ENCODE assay signal across 9 cellular contexts in genomic region chr1:59204001-59204400, GRCh38.
DNase-seq lines count a peak whose midpoint lies in the region; ATAC-seq and TF ChIP-seq lines count a peak whose summit lies in the region.
"Had no signal": no experiment of that assay in that cellular context is flagged by ENCODE, and none has a peak within 500 bp of the region (broad histone marks: within the 10 kb centered on the region; RNA-seq: fewer than 3 reads in every experiment).

No MANE protein-coding gene starts in this region.

- H3K27ac ChIP-seq in lung (ENCODE audit: low read depth in 1 of 2, low read length in 1 of 2) (peak overlapping the region in 1 of 2 donors; percentile 3), vagina (peak overlapping the region; percentile 13)

- H3K4me1 ChIP-seq in lung (ENCODE audit: control insufficient read depth in 2 of 2, insufficient read depth in 2 of 2, low read length in 2 of 2) (peaks cover 0 to 2% of the 10 kb centered on the region in 2 donors), vagina (peaks cover 12% of the 10 kb centered on the region)

- H3K27me3 ChIP-seq in lung (ENCODE audit: control insufficient read depth, insufficient read depth) (no peaks in the 10 kb centered on the region), vagina (no peaks in the 10 kb centered on the region)

- H3K9me3 ChIP-seq in lung (ENCODE audit: control insufficient read depth in 2 of 2, insufficient read depth in 1 of 2, low read length in 1 of 2) (peaks cover 1 to 6% of the 10 kb centered on the region in 2 donors), vagina (no peaks in the 10 kb centered on the region)

- no peak for TF ChIP-seq POLR2A in vagina (IDR thresholded peaks at IDR 0.05)

- H3K4me3 ChIP-seq in fibroblast of pulmonary artery (replicated peaks; ENCODE audit: low read depth, low read length) (no peak overlapping the region), lung (no peak overlapping the region), vagina (no peak overlapping the region)

- TF ChIP-seq CTCF in fibroblast of pulmonary artery (IDR thresholded peaks at IDR 0.05; ENCODE audit: low read length, missing control alignments) (no peak), lung (IDR thresholded peaks at IDR 0.05; ENCODE audit: control extremely low read depth, extremely low read depth) (no peak), vagina (IDR thresholded peaks at IDR 0.05) (no peak)

- H3K36me3 ChIP-seq in lung (ENCODE audit: control insufficient read depth in 2 of 2, insufficient read depth in 2 of 2, low read length in 2 of 2): no peaks in the 10 kb centered on the region
- no peaks in the 10 kb centered on the region for H3K36me3 ChIP-seq in vagina

- peak; percentile 41 for ATAC-seq in lung (ENCODE audit: insufficient read depth, low FRiP score)
- ATAC-seq in HG03457 (IDR thresholded peaks at IDR 0.05; ENCODE audit: unreplicated experiment): no peak
- no peak for ATAC-seq in GM21526 (IDR thresholded peaks at IDR 0.05; ENCODE audit: low FRiP score, unreplicated experiment)
- ATAC-seq: HCT116 had no signal

- intact Hi-C loops in vagina (cut with DNase I): no loop called here

- DNase-seq in SIG-M5 treated with dmso at 0.1 percent for 504 hours (lab: John Stamatoyannopoulos, UW; ENCODE audit: unreplicated experiment) (peak; percentile 26), SIG-M5 (lab: John Stamatoyannopoulos, UW) (no peak), fibroblast of pulmonary artery (ENCODE audit: low read depth) (peak; percentile 82), lung (ENCODE audit: low spot score) (no peak), vagina (ENCODE audit: extremely low spot score in 2 of 2) (no peak), DMS 273 (lab: John Stamatoyannopoulos, UW; ENCODE audit: unreplicated experiment) (no peak)

- 5 to 24% methylated on average over 1 of the region's 1 CpG for WGBS in lung, 2 donors

Comparison
In these comparisons a context has a peak if more than half of its experiments do, and no peak if none do; other contexts are left out.
1. DNase-seq: peak in SIG-M5 treated with dmso at 0.1 percent for 504 hours (single experiment) and fibroblast of pulmonary artery (single experiment); none in SIG-M5 (single experiment), lung (single experiment), vagina (0 of 2) and DMS 273 (single experiment).